In genomic region chr9:131347376-131348020, GRCh38 we compare ENCODE assay signal across 15 cellular contexts. TPM values are rescaled to one million over a fixed set of nuclear protein-coding genes. Genes with fewer than 3 reads are reported as not detected.
"Had no signal": no experiment of that assay in that cellular context is flagged by ENCODE, and none has a peak within 500 bp of the region (broad histone marks: within the 10 kb centered on the region; RNA-seq: fewer than 3 reads in every experiment).

No MANE protein-coding gene starts in this region.

- H3K4me3 Mint-ChIP-seq: activated CD4-positive, alpha-beta memory T cell treated with anti-CD3 and anti-CD28 coated beads for 36 hours; stimulated activated effector memory CD8-positive, alpha-beta T cell treated with anti-CD3 and anti-CD28 coated beads, Interleukin-12 subunit alpha, Interleukin-12 subunit beta, amount 100 ng/mL, for 72 hours had no signal

- H3K27me3 ChIP-seq: cardiac muscle cell, colonic mucosa, left lung, neutrophil, right atrium auricular region, thyroid gland, vagina had no signal

- FAIRE-seq: small intestine had no signal

- DNase-seq: activated CD4-positive, alpha-beta memory T cell treated with anti-CD3 and anti-CD28 coated beads for 36 hours; activated T-cell treated with anti-CD3 and anti-CD28 coated beads, Interleukin-2, amount 50 U/mL, for 48 hours; colonic mucosa; foreskin melanocyte; islet precursor cell; small intestine; thyroid gland had no signal

- H3K4me3 ChIP-seq: cardiac muscle cell, colonic mucosa, left lung, right atrium auricular region, thyroid gland, vagina had no signal

- H3K36me3 ChIP-seq: cardiac muscle cell, colonic mucosa, left lung, neutrophil, right atrium auricular region, thyroid gland, vagina had no signal

- H3K9me3 ChIP-seq: colonic mucosa, left lung, neutrophil, right atrium auricular region, thyroid gland, vagina had no signal

- H3K27ac Mint-ChIP-seq: activated CD4-positive, alpha-beta memory T cell treated with anti-CD3 and anti-CD28 coated beads for 36 hours; stimulated activated effector memory CD8-positive, alpha-beta T cell treated with anti-CD3 and anti-CD28 coated beads, Interleukin-12 subunit alpha, Interleukin-12 subunit beta, amount 100 ng/mL, for 72 hours had no signal

- H3K9me3 Mint-ChIP-seq: activated CD4-positive, alpha-beta memory T cell treated with anti-CD3 and anti-CD28 coated beads for 36 hours; stimulated activated effector memory CD8-positive, alpha-beta T cell treated with anti-CD3 and anti-CD28 coated beads, Interleukin-12 subunit alpha, Interleukin-12 subunit beta, amount 100 ng/mL, for 72 hours had no signal

- H3K36me3 Mint-ChIP-seq: activated CD4-positive, alpha-beta memory T cell treated with anti-CD3 and anti-CD28 coated beads for 36 hours; stimulated activated effector memory CD8-positive, alpha-beta T cell treated with anti-CD3 and anti-CD28 coated beads, Interleukin-12 subunit alpha, Interleukin-12 subunit beta, amount 100 ng/mL, for 72 hours had no signal

- ATAC-seq: activated CD4-positive, CD25-positive, alpha-beta regulatory T cell treated with anti-CD3 and anti-CD28 coated beads, Interleukin-2, amount 50 U/mL, for 24 hours; left lung; stimulated activated effector memory CD8-positive, alpha-beta T cell treated with anti-CD3 and anti-CD28 coated beads, Interleukin-12 subunit alpha, Interleukin-12 subunit beta, amount 100 ng/mL, for 72 hours had no signal

- H3K27ac ChIP-seq: cardiac muscle cell, colonic mucosa, left lung, neutrophil, right atrium auricular region, thyroid gland, vagina had no signal

RNA-seq across cellular contexts. Expression of gene PLPP7, which starts 58.0 kb away (rescaled TPM):
- total RNA-seq: activated CD4-positive, alpha-beta memory T cell treated with anti-CD3 and anti-CD28 coated beads for 36 hours; T-helper 2 cell treated with Interferon-gamma antibody and Interleukin-4, amounts not matched to agents 100 ng/mL and 5 ng/mL, for 36 hours had no signal
